8 cellular contexts compared by ENCODE assay signal in genomic region chr2:156892449-156893335, GRCh38.
A peak's percentile ranks its signal among the peaks of the same experiment; 100 is the strongest.
DNase-seq lines count a peak whose midpoint lies in the region; ATAC-seq and TF ChIP-seq lines count a peak whose summit lies in the region.

No MANE protein-coding gene starts in this region.

- TF ChIP-seq EP300 in upper lobe of left lung (IDR thresholded peaks at IDR 0.05), result no peak

- no peaks in the 10 kb centered on the region for H3K9me3 ChIP-seq in upper lobe of left lung

- ATAC-seq in GM18870 (IDR thresholded peaks at IDR 0.05; ENCODE audit: unreplicated experiment) (peak; percentile 31), HG03469 (IDR thresholded peaks at IDR 0.05; ENCODE audit: unreplicated experiment) (peak; percentile 38), left colon (peak; percentile 100), upper lobe of left lung (ENCODE audit: low FRiP score in 2 of 2) (peak; percentile 65 to 77), HG03439 (IDR thresholded peaks at IDR 0.05; ENCODE audit: unreplicated experiment) (no peak)

- TF ChIP-seq POLR2A in upper lobe of left lung (IDR thresholded peaks at IDR 0.05), result peak in 1 of 4 donors; percentile 13

- 7 to 9% methylated on average over 15 of the region's 15 CpGs for WGBS in upper lobe of left lung, 2 donors

- intact Hi-C loops in left colon (cut with DNase I, micrococcal nuclease), result no loop called here

- no peaks in the 10 kb centered on the region for H3K27me3 ChIP-seq in upper lobe of left lung

- DNase-seq in NCI-H748 treated with DMSO at 0.1 percent for 48 hours (lab: John Stamatoyannopoulos, UW) (peak; percentile 82), cerebellar cortex (ENCODE audit: low spot score) (peak; percentile 95), left colon (peak in 1 of 2 donors; percentile 6), upper lobe of left lung (no peak)

- TF ChIP-seq CTCF in C4-2B (conservative IDR thresholded peaks at IDR 0.05) (peak; percentile 71), upper lobe of left lung (IDR thresholded peaks at IDR 0.05) (peak in 5 of 6 experiments; percentile 26 to 64 (median 50))

- H3K4me1 ChIP-seq in upper lobe of left lung, result peaks cover 3 to 10% (median 4%) of the 10 kb centered on the region in 4 donors

- peak overlapping the region in 3 of 4 donors; percentile 17 to 35 (median 20) for H3K4me3 ChIP-seq in upper lobe of left lung

- H3K27ac ChIP-seq in C4-2B (no peak overlapping the region), upper lobe of left lung (peak overlapping the region in 2 of 4 donors; percentile 22 to 47)

- no peaks in the 10 kb centered on the region for H3K36me3 ChIP-seq in upper lobe of left lung

Comparison
In these comparisons a context has a peak if more than half of its experiments do, and no peak if none do; other contexts are left out.
1. DNase-seq: peak in NCI-H748 treated with DMSO at 0.1 percent for 48 hours (single experiment) and cerebellar cortex (single experiment); none in upper lobe of left lung (0 of 2).